Comparison of ENCODE assay signal across 14 cellular contexts in the genomic region with DNA sequence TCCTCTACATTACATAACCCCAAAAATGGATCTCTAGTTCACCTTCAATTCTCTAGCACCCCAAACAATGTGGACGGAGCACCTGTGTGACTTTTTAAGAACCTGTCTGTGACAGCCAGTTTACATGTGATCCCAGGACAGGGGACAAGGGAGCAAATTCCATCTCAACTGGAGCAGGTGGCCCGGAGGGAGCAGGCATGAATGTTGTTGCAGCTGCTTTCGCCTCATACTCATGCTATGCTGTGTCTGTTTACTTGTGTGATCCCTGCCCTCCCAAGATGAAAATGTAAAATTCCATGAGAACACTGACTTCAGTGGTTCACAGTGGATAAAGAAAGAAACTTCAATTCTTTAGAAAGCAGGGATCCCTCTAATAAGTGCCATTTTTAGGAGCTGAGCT.
A peak's percentile ranks its signal among the peaks of the same experiment; 100 is the strongest.
DNase-seq lines count a peak whose midpoint lies in the region; ATAC-seq lines count a peak whose summit lies in the region.
"Had no signal": no experiment of that assay in that cellular context is flagged by ENCODE, and none has a peak within 500 bp of the region (broad histone marks: within the 10 kb centered on the region; RNA-seq: fewer than 3 reads in every experiment).

No MANE protein-coding gene starts in this region.

- no peaks in the 10 kb centered on the region for H3K9me3 ChIP-seq in SJCRH30 (replicated peaks)

- H3K4me3 ChIP-seq in SJCRH30 (no peak overlapping the region), skeletal muscle cell (ENCODE audit: low read depth, low read length) (no peak overlapping the region)
- H3K4me3 ChIP-seq: GM23338 had no signal

- no peaks in the 10 kb centered on the region for H3K27me3 ChIP-seq in SJCRH30

- peak; percentile 46 to 60 for DNase-seq in SHP77 (lab: John Stamatoyannopoulos, UW)
- peak; percentile 86 to 91 for DNase-seq in SJCRH30
- peak; percentile 4 for DNase-seq in skeletal muscle cell (ENCODE audit: low read depth)
- no peak for DNase-seq in activated CD8-positive, alpha-beta memory T cell treated with anti-CD3 and anti-CD28 coated beads, Interleukin-2, amount 50 U/mL, for 48 hours
- DNase-seq: C1 segment of cervical spinal cord; Calu3; CD4-positive, alpha-beta memory T cell; COR-L47; DND-41; H9 had no signal

- H3K27ac ChIP-seq in SJCRH30 = peak overlapping the region; percentile 58

- ATAC-seq in HG03342 (IDR thresholded peaks at IDR 0.05; ENCODE audit: unreplicated experiment) = no peak
- ATAC-seq in GM19395 (IDR thresholded peaks at IDR 0.05; ENCODE audit: unreplicated experiment) = no peak
- ATAC-seq: HCT116 had no signal

- H3K36me3 ChIP-seq in SJCRH30 = no peaks in the 10 kb centered on the region

- H3K4me1 ChIP-seq in SJCRH30 = peaks cover 20% of the 10 kb centered on the region
